Comparison of ENCODE assay signal across 9 cellular contexts in the genomic region with DNA sequence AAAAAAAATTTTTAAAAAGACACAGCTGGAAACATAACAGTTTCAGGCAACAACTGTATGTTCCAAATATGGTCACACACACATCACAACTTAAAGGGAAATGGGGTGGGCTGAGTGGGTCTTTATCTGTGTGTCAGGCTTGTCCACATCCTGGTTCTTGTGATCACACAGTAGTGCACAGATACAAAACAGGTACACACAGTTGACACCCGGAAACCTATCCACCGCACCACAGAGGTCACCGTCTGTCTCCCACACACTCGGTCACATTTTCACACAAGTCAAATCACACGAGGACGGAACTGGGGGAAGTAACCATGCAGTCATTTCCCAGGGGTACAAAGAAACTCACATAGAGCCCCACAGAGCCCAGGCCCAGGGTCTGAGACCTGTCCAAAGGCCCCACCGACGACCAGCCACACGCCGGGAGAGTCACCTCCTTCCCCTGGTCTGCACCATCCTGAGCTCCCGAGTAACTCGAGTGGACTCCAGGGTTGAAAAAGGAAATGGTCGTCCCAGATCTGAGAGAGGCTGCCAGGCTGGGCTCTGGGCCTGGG. TPM values are rescaled to one million over a fixed set of nuclear protein-coding genes. Genes with fewer than 3 reads are reported as not detected.
A peak's percentile ranks its signal among the peaks of the same experiment; 100 is the strongest.
DNase-seq lines count a peak whose midpoint lies in the region; ATAC-seq, FAIRE-seq and TF ChIP-seq lines count a peak whose summit lies in the region.
"Had no signal": no experiment of that assay in that cellular context is flagged by ENCODE, and none has a peak within 500 bp of the region (broad histone marks: within the 10 kb centered on the region; RNA-seq: fewer than 3 reads in every experiment).

No MANE protein-coding gene starts in this region.

- POLR2A ChIA-PET in activated CD4-positive, alpha-beta memory T cell treated with anti-CD3 and anti-CD28 coated beads, Interleukin-2, amount 10 ng/mL, durations not matched to agents 7 days and 5 days (lab: Charles Lee), result interaction anchor here (0.9 to 7.8 kb wide), 9 partner anchors 9 to 166 kb away, joined by 3 to 96 read pairs (median 5); a partner anchor contains a TSS

- intact Hi-C loops in vagina (cut with DNase I), result no loop called here

- H3K27me3 ChIP-seq in liver (ENCODE audit: control insufficient read depth in 4 of 4, insufficient read depth in 4 of 4, low read length in 3 of 4) (no peaks in the 10 kb centered on the region), vagina (no peaks in the 10 kb centered on the region)

- CTCF ChIA-PET in activated CD4-positive, alpha-beta memory T cell treated with anti-CD3 and anti-CD28 coated beads, Interleukin-2, amount 10 ng/mL, durations not matched to agents 7 days and 5 days (lab: Charles Lee), result interaction anchor here (0.6 to 1.5 kb wide), 9 partner anchors 8 to 312 kb away, joined by 3 to 8 read pairs (median 3); no protein-coding TSS in a partner anchor

- peak overlapping the region; percentile 60 for H3K4me3 Mint-ChIP-seq in activated CD4-positive, alpha-beta memory T cell treated with anti-CD3 and anti-CD28 coated beads, Interleukin-2, amount 10 ng/mL, durations not matched to agents 7 days and 5 days

- FAIRE-seq in H54 (lab: Jason Lieb, UNC) (no peak), frontal cortex (lab: Jason Lieb, UNC) (no peak)
- FAIRE-seq: keratinocyte had no signal

- ATAC-seq in GM18909 (IDR thresholded peaks at IDR 0.05; ENCODE audit: poor library complexity, unreplicated experiment) (peak; percentile 42), HG03175 (IDR thresholded peaks at IDR 0.05; ENCODE audit: unreplicated experiment) (peak; percentile 45)

- no peak overlapping the region for H3K4me3 ChIP-seq in liver (ENCODE audit: low read depth in 1 of 3, low read length in 3 of 3)
- H3K4me3 ChIP-seq in vagina, result no peak overlapping the region

- peak overlapping the region; percentile 97 for H3K27ac Mint-ChIP-seq in activated CD4-positive, alpha-beta memory T cell treated with anti-CD3 and anti-CD28 coated beads, Interleukin-2, amount 10 ng/mL, durations not matched to agents 7 days and 5 days

- TF ChIP-seq POLR2A in vagina (IDR thresholded peaks at IDR 0.05) (no peak), H54 (IDR thresholded peaks at IDR 0.05; ENCODE audit: low read depth, low read length) (no peak)

- no peak overlapping the region for H3K9ac ChIP-seq in liver (ENCODE audit: low read depth in 1 of 2, low read length in 2 of 2)

- H3K36me3 ChIP-seq in liver (ENCODE audit: control insufficient read depth in 4 of 4, insufficient read depth in 3 of 4, low read depth in 1 of 4, low read length in 3 of 4) (peaks cover 9 to 22% (median 12%) of the 10 kb centered on the region in 4 donors), vagina (peaks cover 0 to 23% of the 10 kb centered on the region in 2 donors)

- peak; percentile 91 for DNase-seq in activated CD4-positive, alpha-beta memory T cell treated with anti-CD3 and anti-CD28 coated beads, Interleukin-2, amount 10 ng/mL, durations not matched to agents 7 days and 5 days
- peak; percentile 85 to 90 for DNase-seq in vagina (ENCODE audit: extremely low spot score in 2 of 2)
- no peak for DNase-seq in NCI-H1105 (lab: John Stamatoyannopoulos, UW)
- no peak for DNase-seq in H54 (ENCODE audit: insufficient read length, low spot score)
- no peak for DNase-seq in frontal cortex (ENCODE audit: low spot score in 2 of 2)

- H3K9me3 ChIP-seq in liver (ENCODE audit: control insufficient read depth in 4 of 4, low read length in 3 of 4) (no peaks in the 10 kb centered on the region), vagina (no peaks in the 10 kb centered on the region)

- 65% methylated on average over 13 of the region's 13 CpGs for WGBS in liver

- peak overlapping the region; percentile 25 to 70 for H3K27ac ChIP-seq in liver (ENCODE audit: low read depth in 1 of 2, low read length in 2 of 2)
- peak overlapping the region; percentile 44 for H3K27ac ChIP-seq in vagina

- no peaks in the 10 kb centered on the region for H3K27me3 Mint-ChIP-seq in activated CD4-positive, alpha-beta memory T cell treated with anti-CD3 and anti-CD28 coated beads, Interleukin-2, amount 10 ng/mL, durations not matched to agents 7 days and 5 days

- peaks cover 0 to 11% (median 8%) of the 10 kb centered on the region in 4 donors for H3K4me1 ChIP-seq in liver (ENCODE audit: control insufficient read depth in 4 of 4, insufficient read depth in 4 of 4, low read length in 3 of 4)
- peaks cover 21% of the 10 kb centered on the region for H3K4me1 ChIP-seq in vagina

- no peaks in the 10 kb centered on the region for H3K9me3 Mint-ChIP-seq in activated CD4-positive, alpha-beta memory T cell treated with anti-CD3 and anti-CD28 coated beads, Interleukin-2, amount 10 ng/mL, durations not matched to agents 7 days and 5 days

- H3K36me3 Mint-ChIP-seq in activated CD4-positive, alpha-beta memory T cell treated with anti-CD3 and anti-CD28 coated beads, Interleukin-2, amount 10 ng/mL, durations not matched to agents 7 days and 5 days (ENCODE audit: low read depth), result peaks cover 30% of the 10 kb centered on the region

- no peak for TF ChIP-seq RAD21 in liver (IDR thresholded peaks at IDR 0.05)

- peaks cover 71% of the 10 kb centered on the region for H3K4me1 Mint-ChIP-seq in activated CD4-positive, alpha-beta memory T cell treated with anti-CD3 and anti-CD28 coated beads, Interleukin-2, amount 10 ng/mL, durations not matched to agents 7 days and 5 days

- no peak for TF ChIP-seq CTCF in liver (IDR thresholded peaks at IDR 0.05; ENCODE audit: low read depth, low read length, missing input control)
- no peak for TF ChIP-seq CTCF in vagina (IDR thresholded peaks at IDR 0.05)

TF ChIP-seq in liver, 16 proteins besides CTCF, POLR2A, EP300 and RAD21 (continues in another document):
- TF ChIP-seq YY1 (IDR thresholded peaks at IDR 0.05) (no peak), HNF4G (IDR thresholded peaks at IDR 0.05) (no peak), EGR1 (IDR thresholded peaks at IDR 0.05; ENCODE audit: low read depth in 2 of 2) (no peak), GABPA (IDR thresholded peaks at IDR 0.05 in 1 of 2, conservative IDR thresholded peaks at IDR 0.05 in 1 of 2) (no peak), SP1 (IDR thresholded peaks at IDR 0.05) (no peak), TAF1 (conservative IDR thresholded peaks at IDR 0.05) (no peak), FOXA1 (IDR thresholded peaks at IDR 0.05) (no peak), JUND (IDR thresholded peaks at IDR 0.05) (no peak), NR2F2 (IDR thresholded peaks at IDR 0.05) (no peak)
- TF ChIP-seq, protein P1, sequence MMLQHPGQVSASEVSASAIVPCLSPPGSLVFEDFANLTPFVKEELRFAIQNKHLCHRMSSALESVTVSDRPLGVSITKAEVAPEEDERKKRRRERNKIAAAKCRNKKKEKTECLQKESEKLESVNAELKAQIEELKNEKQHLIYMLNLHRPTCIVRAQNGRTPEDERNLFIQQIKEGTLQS (IDR thresholded peaks at IDR 0.05), result no peak
- TF ChIP-seq, protein P2, sequence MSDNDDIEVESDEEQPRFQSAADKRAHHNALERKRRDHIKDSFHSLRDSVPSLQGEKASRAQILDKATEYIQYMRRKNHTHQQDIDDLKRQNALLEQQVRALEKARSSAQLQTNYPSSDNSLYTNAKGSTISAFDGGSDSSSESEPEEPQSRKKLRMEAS (IDR thresholded peaks at IDR 0.05), result no peak
- TF ChIP-seq, protein P3, sequence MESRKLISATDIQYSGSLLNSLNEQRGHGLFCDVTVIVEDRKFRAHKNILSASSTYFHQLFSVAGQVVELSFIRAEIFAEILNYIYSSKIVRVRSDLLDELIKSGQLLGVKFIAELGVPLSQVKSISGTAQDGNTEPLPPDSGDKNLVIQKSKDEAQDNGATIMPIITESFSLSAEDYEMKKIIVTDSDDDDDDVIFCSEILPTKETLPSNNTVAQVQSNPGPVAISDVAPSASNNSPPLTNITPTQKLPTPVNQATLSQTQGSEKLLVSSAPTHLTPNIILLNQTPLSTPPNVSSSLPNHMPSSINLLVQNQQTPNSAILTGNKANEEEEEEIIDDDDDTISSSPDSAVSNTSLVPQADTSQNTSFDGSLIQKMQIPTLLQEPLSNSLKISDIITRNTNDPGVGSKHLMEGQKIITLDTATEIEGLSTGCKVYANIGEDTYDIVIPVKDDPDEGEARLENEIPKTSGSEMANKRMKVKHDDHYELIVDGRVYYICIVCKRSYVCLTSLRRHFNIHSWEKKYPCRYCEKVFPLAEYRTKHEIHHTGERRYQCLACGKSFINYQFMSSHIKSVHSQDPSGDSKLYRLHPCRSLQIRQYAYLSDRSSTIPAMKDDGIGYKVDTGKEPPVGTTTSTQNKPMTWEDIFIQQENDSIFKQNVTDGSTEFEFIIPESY (IDR thresholded peaks at IDR 0.05), result no peak

RNA-seq across cellular contexts. Expression of a gene that starts 1.4 kb away (rescaled TPM):
- total RNA-seq in activated CD4-positive, alpha-beta memory T cell treated with anti-CD3 and anti-CD28 coated beads, Interleukin-2, amount 10 ng/mL, durations not matched to agents 7 days and 5 days, result 10 to 100 TPM; 74.3 to 75.6 TPM
- 10 to 100 TPM; 10.4 to 18.1 TPM for total RNA-seq in liver
- 10 to 100 TPM; 10.1 to 20.7 TPM for polyA plus RNA-seq in liver
- 55.2 TPM for total RNA-seq in vagina
- 15.1 TPM for total RNA-seq in frontal cortex

RNA-seq across cellular contexts. Expression of a gene that starts 2.3 kb away (rescaled TPM):
- 1 to 10 TPM; 2.4 TPM for total RNA-seq in activated CD4-positive, alpha-beta memory T cell treated with anti-CD3 and anti-CD28 coated beads, Interleukin-2, amount 10 ng/mL, durations not matched to agents 7 days and 5 days
- total RNA-seq in liver, result 10 to 100 TPM in 1 of 2 donors, 1 to 10 TPM in 1; 7.8 to 10.5 TPM
- 10 to 100 TPM in 1 of 2 donors, 1 to 10 TPM in 1; 5.5 to 13.5 TPM for polyA plus RNA-seq in liver
- total RNA-seq in vagina, result not detected
- not detected for total RNA-seq in frontal cortex

RNA-seq across cellular contexts. Expression of a gene that starts 6.8 kb away (rescaled TPM):
- 10 to 100 TPM; 33.2 to 33.5 TPM for total RNA-seq in activated CD4-positive, alpha-beta memory T cell treated with anti-CD3 and anti-CD28 coated beads, Interleukin-2, amount 10 ng/mL, durations not matched to agents 7 days and 5 days
- total RNA-seq in liver (1 to 10 TPM; 3.2 to 4.1 TPM), vagina (9.1 TPM), frontal cortex (4.1 TPM)
- 1 to 10 TPM in 1 of 2 donors, under 1 TPM in 1; 0.68 to 5.3 TPM for polyA plus RNA-seq in liver

RNA-seq across cellular contexts. Expression of a gene that starts 15.0 kb away (rescaled TPM):
- 100 to 1,000 TPM; 202 to 203 TPM for total RNA-seq in activated CD4-positive, alpha-beta memory T cell treated with anti-CD3 and anti-CD28 coated beads, Interleukin-2, amount 10 ng/mL, durations not matched to agents 7 days and 5 days
- 10 to 100 TPM; 86.2 to 96.3 TPM for total RNA-seq in liver
- 10 to 100 TPM; 71.0 to 84.4 TPM for polyA plus RNA-seq in liver
- total RNA-seq in vagina, result 249 TPM
- 108 TPM for total RNA-seq in frontal cortex

RNA-seq across cellular contexts. Expression of a gene that starts 18.6 kb away (rescaled TPM):
- total RNA-seq in activated CD4-positive, alpha-beta memory T cell treated with anti-CD3 and anti-CD28 coated beads, Interleukin-2, amount 10 ng/mL, durations not matched to agents 7 days and 5 days, result 100 to 1,000 TPM; 103 to 108 TPM
- total RNA-seq in liver, result 10 to 100 TPM; 13.1 to 87.5 TPM
- polyA plus RNA-seq in liver, result 100 to 1,000 TPM in 1 of 2 donors, 10 to 100 TPM in 1; 82.0 to 104 TPM
- 46.9 TPM for total RNA-seq in vagina
- total RNA-seq in frontal cortex, result 3.3 TPM

Comparison
In these comparisons a context has a peak if more than half of its experiments do, and no peak if none do; other contexts are left out.
1. DNase-seq: peak in activated CD4-positive, alpha-beta memory T cell treated with anti-CD3 and anti-CD28 coated beads, Interleukin-2, amount 10 ng/mL, durations not matched to agents 7 days and 5 days (single experiment) and vagina (2 of 2); none in NCI-H1105 (single experiment), H54 (single experiment) and frontal cortex (0 of 2).